In genomic region chr17:40548982-40549680, GRCh38 we compare ENCODE assay signal across 8 cellular contexts. TPM values are rescaled to one million over a fixed set of nuclear protein-coding genes. Genes with fewer than 3 reads are reported as not detected.
DNase-seq lines count a peak whose midpoint lies in the region; ATAC-seq lines count a peak whose summit lies in the region.

No MANE protein-coding gene starts in this region.

- intact Hi-C loops in activated naive CD4-positive, alpha-beta T cell treated with anti-CD3 and anti-CD28 coated beads for 36 hours (cut with micrococcal nuclease) = loop anchor here (10.0 kb wide), 1 partner anchor 334 kb away; the partner anchor contains the start of gene WIPF2

- no peaks in the 10 kb centered on the region for H3K27me3 Mint-ChIP-seq in activated naive CD4-positive, alpha-beta T cell treated with anti-CD3 and anti-CD28 coated beads for 36 hours (ENCODE audit: low read depth)
- no peaks in the 10 kb centered on the region for H3K27me3 Mint-ChIP-seq in activated CD8-positive, alpha-beta memory T cell treated with anti-CD3 and anti-CD28 coated beads, Interleukin-2, amount 10 ng/mL, durations not matched to agents 7 days and 5 days

- ATAC-seq in activated CD8-positive, alpha-beta memory T cell treated with anti-CD3 and anti-CD28 coated beads, Interleukin-2, amount 10 ng/mL, durations not matched to agents 7 days and 5 days = no peak
- ATAC-seq in GM19395 (IDR thresholded peaks at IDR 0.05; ENCODE audit: unreplicated experiment) (no peak), GM21360 (IDR thresholded peaks at IDR 0.05; ENCODE audit: unreplicated experiment) (no peak)

- peaks cover 87% of the 10 kb centered on the region for H3K4me1 Mint-ChIP-seq in activated naive CD4-positive, alpha-beta T cell treated with anti-CD3 and anti-CD28 coated beads for 36 hours (ENCODE audit: low read depth)
- peaks cover 73% of the 10 kb centered on the region for H3K4me1 Mint-ChIP-seq in activated CD8-positive, alpha-beta memory T cell treated with anti-CD3 and anti-CD28 coated beads, Interleukin-2, amount 10 ng/mL, durations not matched to agents 7 days and 5 days

- H3K9me3 Mint-ChIP-seq in activated naive CD4-positive, alpha-beta T cell treated with anti-CD3 and anti-CD28 coated beads for 36 hours = peaks cover 3% of the 10 kb centered on the region
- no peaks in the 10 kb centered on the region for H3K9me3 Mint-ChIP-seq in activated CD8-positive, alpha-beta memory T cell treated with anti-CD3 and anti-CD28 coated beads, Interleukin-2, amount 10 ng/mL, durations not matched to agents 7 days and 5 days (ENCODE audit: low read depth)

- H3K4me3 Mint-ChIP-seq in activated naive CD4-positive, alpha-beta T cell treated with anti-CD3 and anti-CD28 coated beads for 36 hours = no peak overlapping the region
- H3K4me3 Mint-ChIP-seq in activated CD8-positive, alpha-beta memory T cell treated with anti-CD3 and anti-CD28 coated beads, Interleukin-2, amount 10 ng/mL, durations not matched to agents 7 days and 5 days = no peak overlapping the region

- no peak overlapping the region for H3K4me3 ChIP-seq in skeletal muscle cell (ENCODE audit: low read depth, low read length)

- DNase-seq in activated naive CD4-positive, alpha-beta T cell treated with anti-CD3 and anti-CD28 coated beads for 36 hours = peak; percentile 33
- no peak for DNase-seq in activated naive CD4-positive, alpha-beta T cell treated with Interleukin-2 at 50 U/mL for 16 hours
- DNase-seq in activated CD8-positive, alpha-beta memory T cell treated with anti-CD3 and anti-CD28 coated beads, Interleukin-2, amount 10 ng/mL, durations not matched to agents 7 days and 5 days = no peak
- peak; percentile 27 for DNase-seq in foreskin melanocyte
- DNase-seq in skeletal muscle cell (ENCODE audit: low read depth) = peak; percentile 96
- DNase-seq in DMS 273 (lab: John Stamatoyannopoulos, UW; ENCODE audit: unreplicated experiment) = no peak

- peak overlapping the region; percentile 17 for H3K27ac Mint-ChIP-seq in activated naive CD4-positive, alpha-beta T cell treated with anti-CD3 and anti-CD28 coated beads for 36 hours
- peak overlapping the region; percentile 20 for H3K27ac Mint-ChIP-seq in activated CD8-positive, alpha-beta memory T cell treated with anti-CD3 and anti-CD28 coated beads, Interleukin-2, amount 10 ng/mL, durations not matched to agents 7 days and 5 days

- peaks cover 20% of the 10 kb centered on the region for H3K36me3 Mint-ChIP-seq in activated naive CD4-positive, alpha-beta T cell treated with anti-CD3 and anti-CD28 coated beads for 36 hours (ENCODE audit: low read depth)
- H3K36me3 Mint-ChIP-seq in activated CD8-positive, alpha-beta memory T cell treated with anti-CD3 and anti-CD28 coated beads, Interleukin-2, amount 10 ng/mL, durations not matched to agents 7 days and 5 days = peaks cover 5% of the 10 kb centered on the region

- CTCF ChIA-PET in activated naive CD4-positive, alpha-beta T cell treated with anti-CD3 and anti-CD28 coated beads for 36 hours (lab: Charles Lee) = interaction anchor here (0.6 to 3.5 kb wide), 12 partner anchors 10 to 191 kb away, joined by 3 to 44 read pairs (median 6); no protein-coding TSS in a partner anchor
- CTCF ChIA-PET in activated CD8-positive, alpha-beta memory T cell treated with anti-CD3 and anti-CD28 coated beads, Interleukin-2, amount 10 ng/mL, durations not matched to agents 7 days and 5 days (lab: Charles Lee) = interaction anchor here (0.8 to 27.4 kb wide), 7 partner anchors 10 to 191 kb away, joined by 3 to 447 read pairs (median 8); partner anchors contain the start of gene CCR7

RNA-seq across cellular contexts. Expression of gene CCR7, which starts 16.1 kb away (rescaled TPM):
- 100 to 1,000 TPM; 150 to 156 TPM for total RNA-seq in activated naive CD4-positive, alpha-beta T cell treated with anti-CD3 and anti-CD28 coated beads for 36 hours
- 10 to 100 TPM; 43.5 to 83.9 TPM for total RNA-seq in activated CD8-positive, alpha-beta memory T cell treated with anti-CD3 and anti-CD28 coated beads, Interleukin-2, amount 10 ng/mL, durations not matched to agents 7 days and 5 days

RNA-seq across cellular contexts. Expression of gene TNS4, which starts 47.7 kb away (rescaled TPM):
- 1 to 10 TPM; 4.7 to 5.9 TPM for total RNA-seq in activated naive CD4-positive, alpha-beta T cell treated with anti-CD3 and anti-CD28 coated beads for 36 hours
- total RNA-seq in activated CD8-positive, alpha-beta memory T cell treated with anti-CD3 and anti-CD28 coated beads, Interleukin-2, amount 10 ng/mL, durations not matched to agents 7 days and 5 days = 1 to 10 TPM; 4.2 to 5.8 TPM

Comparison
In these comparisons a context has a peak if more than half of its experiments do, and no peak if none do; other contexts are left out.
1. DNase-seq: peak in activated naive CD4-positive, alpha-beta T cell treated with anti-CD3 and anti-CD28 coated beads for 36 hours (single experiment), foreskin melanocyte (single experiment) and skeletal muscle cell (single experiment); none in activated naive CD4-positive, alpha-beta T cell treated with Interleukin-2 at 50 U/mL for 16 hours (single experiment), activated CD8-positive, alpha-beta memory T cell treated with anti-CD3 and anti-CD28 coated beads, Interleukin-2, amount 10 ng/mL, durations not matched to agents 7 days and 5 days (single experiment) and DMS 273 (single experiment).